ENCODE assay signal across 8 cellular contexts in genomic region chr14:31261859-31262739, GRCh38. TPM values are rescaled to one million over a fixed set of nuclear protein-coding genes. Genes with fewer than 3 reads are reported as not detected.
DNase-seq lines count a peak whose midpoint lies in the region; ATAC-seq, FAIRE-seq and TF ChIP-seq lines count a peak whose summit lies in the region.

No MANE protein-coding gene starts in this region.

- ATAC-seq in HG02885 (IDR thresholded peaks at IDR 0.05; ENCODE audit: poor library complexity, unreplicated experiment) (peak; percentile 56), Right ventricle myocardium superior (ENCODE audit: poor library complexity) (peak; percentile 59), GM19023 (IDR thresholded peaks at IDR 0.05; ENCODE audit: unreplicated experiment) (no peak)

- H3K27ac ChIP-seq in OCI-LY7 (ENCODE audit: low read depth, low read length, poor library complexity, severe bottlenecking) (no peak overlapping the region), thyroid gland (peak overlapping the region; percentile 91 to 96 (median 96))

- no peak for DNase-seq in OCI-LY7 (ENCODE audit: low spot score)
- no peak for DNase-seq in Right ventricle myocardium superior
- DNase-seq in thyroid gland: peak; percentile 76 to 84
- DNase-seq in GM12892 (ENCODE audit: insufficient read length): no peak
- no peak for DNase-seq in stimulated activated CD4-positive, alpha-beta T cell treated with anti-CD3 and anti-CD28 coated beads, Interleukin-2, amount 100 ng/mL, for 48 hours
- DNase-seq in T-helper 1 cell: no peak

- intact Hi-C loops in OCI-LY7 (cut with micrococcal nuclease; ENCODE audit: unreplicated experiment) (no loop called here), Right ventricle myocardium superior (cut with DNase I) (no loop called here), thyroid gland (cut with DNase I) (no loop called here)

- TF ChIP-seq POLR2A in thyroid gland (IDR thresholded peaks at IDR 0.05) (no peak), GM12892 (IDR thresholded peaks at IDR 0.05; ENCODE audit: low read depth, low read length) (no peak)

- peak overlapping the region; percentile 5; the same call in 1 of the 2 replicates for H3K4me2 ChIP-seq in OCI-LY7 (ENCODE audit: low read length)

- no peaks in the 10 kb centered on the region for H3K9me3 ChIP-seq in OCI-LY7 (ENCODE audit: low read length)
- no peaks in the 10 kb centered on the region for H3K9me3 ChIP-seq in thyroid gland

- BruUV-seq in OCI-LY7 (replicated peaks; lab: Mats Ljungman, UMichigan): no TSS peak

- WGBS in thyroid gland, 2 donors: 19 to 20% methylated on average over 6 of the region's 6 CpGs

- no peak overlapping the region for H3K4me3 ChIP-seq in OCI-LY7 (ENCODE audit: low read depth, low read length, poor library complexity, severe bottlenecking)
- no peak overlapping the region for H3K4me3 ChIP-seq in thyroid gland (replicated peaks in 1 of 3)

- H4K20me1 ChIP-seq in OCI-LY7 (ENCODE audit: insufficient read depth, low read length): no peaks in the 10 kb centered on the region

- H3K79me2 ChIP-seq in OCI-LY7 (ENCODE audit: insufficient read depth, low read depth, low read length): no peaks in the 10 kb centered on the region

- peak overlapping the region; percentile 49; the same call in 1 of the 2 replicates for H2AFZ ChIP-seq in OCI-LY7 (ENCODE audit: low read length)

- H3K9me2 ChIP-seq in OCI-LY7 (ENCODE audit: insufficient read depth, low read length): no peaks in the 10 kb centered on the region

- H3K4me1 ChIP-seq in OCI-LY7 (ENCODE audit: insufficient read depth, low read length, poor library complexity, severe bottlenecking) (peaks cover 3% of the 10 kb centered on the region), thyroid gland (peaks cover 48 to 71% of the 10 kb centered on the region in 2 donors)

- TF ChIP-seq CTCF in OCI-LY7 (conservative IDR thresholded peaks at IDR 0.05; ENCODE audit: low read length) (no peak), thyroid gland (IDR thresholded peaks at IDR 0.05) (no peak)

- FAIRE-seq in GM12892 (lab: Jason Lieb, UNC): no peak

- no peaks in the 10 kb centered on the region for H3K27me3 ChIP-seq in thyroid gland

- no peaks in the 10 kb centered on the region for H3K36me3 ChIP-seq in OCI-LY7 (ENCODE audit: insufficient read depth, low read length)
- H3K36me3 ChIP-seq in thyroid gland: no peaks in the 10 kb centered on the region

- CTCF ChIA-PET in OCI-LY7 (lab: Charles Lee; ENCODE audit: unreplicated experiment): no interaction called here

- POLR2A ChIA-PET in OCI-LY7 (lab: Charles Lee): interaction anchor here (0.5 to 0.8 kb wide), 4 partner anchors 9 to 600 kb away, joined by 3 to 4 read pairs (median 4); partner anchors contain the start of genes AP4S1 and STRN3

RNA-seq across cellular contexts. Expression of gene HECTD1, which starts 54.5 kb away (rescaled TPM):
- 90.3 and 119 TPM in 2 replicates for total RNA-seq in OCI-LY7 (2014; rRNA removed; shearing (Covaris generic))
- total RNA-seq in OCI-LY7 (2022) (126 and 127 TPM in 2 replicates), Right ventricle myocardium superior (145 TPM), thyroid gland (100 to 1,000 TPM; 252 to 382 (median 289) TPM)
- polyA plus RNA-seq in GM12892 (2012; ENCODE audit: missing spikeins): 50.8 TPM

Comparison
In these comparisons a context has a peak if more than half of its experiments do, and no peak if none do; other contexts are left out.
1. DNase-seq: peak in thyroid gland (2 of 2); none in OCI-LY7 (single experiment), Right ventricle myocardium superior (single experiment), GM12892 (single experiment), stimulated activated CD4-positive, alpha-beta T cell treated with anti-CD3 and anti-CD28 coated beads, Interleukin-2, amount 100 ng/mL, for 48 hours (0 of 2) and T-helper 1 cell (0 of 5).